11 cellular contexts compared by ENCODE assay signal in the genomic region with DNA sequence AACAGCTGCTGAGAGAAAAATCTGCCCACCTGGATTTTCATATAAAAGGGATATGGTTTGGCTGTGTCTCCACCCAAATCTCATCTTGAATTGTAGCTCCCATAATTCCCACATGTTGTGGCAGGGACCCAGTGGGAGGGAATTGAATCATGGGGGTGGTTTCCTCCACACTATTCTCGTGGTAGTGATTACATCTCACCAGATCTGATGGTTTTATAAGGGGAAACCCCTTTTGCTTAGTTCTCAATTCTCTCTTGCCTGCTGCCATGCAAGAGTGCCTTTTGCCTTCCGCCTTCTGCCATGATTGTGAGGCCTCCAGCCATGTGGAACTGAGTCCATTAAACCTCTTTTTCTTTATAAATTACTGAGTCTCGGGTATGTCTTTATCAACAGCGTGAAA.
DNase-seq lines count a peak whose midpoint lies in the region; ATAC-seq lines count a peak whose summit lies in the region.
"Had no signal": no experiment of that assay in that cellular context is flagged by ENCODE, and none has a peak within 500 bp of the region (broad histone marks: within the 10 kb centered on the region; RNA-seq: fewer than 3 reads in every experiment).

No MANE protein-coding gene starts in this region.

- ATAC-seq in GM21576 (IDR thresholded peaks at IDR 0.05; ENCODE audit: unreplicated experiment), result peak; percentile 62
- ATAC-seq in HG03457 (IDR thresholded peaks at IDR 0.05; ENCODE audit: unreplicated experiment), result peak; percentile 56
- peak; percentile 90 for ATAC-seq in memory B cell (ENCODE audit: low read depth)

- in situ Hi-C loops in KBM-7 (cut with MboI; ENCODE audit: low pct_unique_long_range_greater_than_20kb, low sequenced_read_pairs), result loop anchor here (10.0 kb wide), 1 partner anchor 72 kb away; no protein-coding TSS in a partner anchor

- no peak overlapping the region for H3K4me3 Mint-ChIP-seq in memory B cell

- peak overlapping the region; percentile 88 for H3K27ac Mint-ChIP-seq in memory B cell

- peaks cover 4% of the 10 kb centered on the region for H3K36me3 Mint-ChIP-seq in memory B cell

- peaks cover 8% of the 10 kb centered on the region for H3K4me1 Mint-ChIP-seq in memory B cell

- H3K27me3 Mint-ChIP-seq in memory B cell, result peaks cover 4% of the 10 kb centered on the region

- peak; percentile 23 to 33 for DNase-seq in activated CD4-positive, alpha-beta T cell treated with anti-CD3 and anti-CD28 coated beads, Interleukin-2, amount 50 U/mL, for 48 hours
- no peak for DNase-seq in activated CD4-positive, alpha-beta T cell treated with anti-CD3 and anti-CD28 coated beads, Interleukin-2, amount 50 U/mL, for 4 hours
- peak in 1 of 2 donors; percentile 53 for DNase-seq in memory B cell (ENCODE audit: low spot score in 2 of 2)
- no peak for DNase-seq in NCI-H1417 treated with DMSO at 0.1 percent for 48 hours (lab: John Stamatoyannopoulos, UW)
- DNase-seq in OCI-M1 (lab: John Stamatoyannopoulos, UW), result no peak
- no peak for DNase-seq in KBM-7
- DNase-seq: activated gamma-delta T cell treated with Interleukin-2 at 50 U/mL for 16 hours, NCI-H526 treated with DMSO at 0.1 percent for 48 hours, stomach had no signal

- H3K9me3 Mint-ChIP-seq in memory B cell, result peaks cover 5% of the 10 kb centered on the region

Comparison
In these comparisons a context has a peak if more than half of its experiments do, and no peak if none do; other contexts are left out.
1. DNase-seq: peak in activated CD4-positive, alpha-beta T cell treated with anti-CD3 and anti-CD28 coated beads, Interleukin-2, amount 50 U/mL, for 48 hours (2 of 2); none in activated CD4-positive, alpha-beta T cell treated with anti-CD3 and anti-CD28 coated beads, Interleukin-2, amount 50 U/mL, for 4 hours (0 of 2), NCI-H1417 treated with DMSO at 0.1 percent for 48 hours (single experiment), OCI-M1 (single experiment) and KBM-7 (single experiment).
2. Peak in every context shown above with its lines, with median percentiles within 50 percentile points of each other: ATAC-seq.